Comparison of ENCODE assay signal across 8 cellular contexts in genomic region chr16:15093940-15094827, GRCh38.
DNase-seq lines count a peak whose midpoint lies in the region; TF ChIP-seq lines count a peak whose summit lies in the region.
"Not testable (repeated sequence)": the region's sequence is repeated elsewhere in the genome, so short reads cannot be mapped to it uniquely, and the experiment has no call there.

A gene with protein sequence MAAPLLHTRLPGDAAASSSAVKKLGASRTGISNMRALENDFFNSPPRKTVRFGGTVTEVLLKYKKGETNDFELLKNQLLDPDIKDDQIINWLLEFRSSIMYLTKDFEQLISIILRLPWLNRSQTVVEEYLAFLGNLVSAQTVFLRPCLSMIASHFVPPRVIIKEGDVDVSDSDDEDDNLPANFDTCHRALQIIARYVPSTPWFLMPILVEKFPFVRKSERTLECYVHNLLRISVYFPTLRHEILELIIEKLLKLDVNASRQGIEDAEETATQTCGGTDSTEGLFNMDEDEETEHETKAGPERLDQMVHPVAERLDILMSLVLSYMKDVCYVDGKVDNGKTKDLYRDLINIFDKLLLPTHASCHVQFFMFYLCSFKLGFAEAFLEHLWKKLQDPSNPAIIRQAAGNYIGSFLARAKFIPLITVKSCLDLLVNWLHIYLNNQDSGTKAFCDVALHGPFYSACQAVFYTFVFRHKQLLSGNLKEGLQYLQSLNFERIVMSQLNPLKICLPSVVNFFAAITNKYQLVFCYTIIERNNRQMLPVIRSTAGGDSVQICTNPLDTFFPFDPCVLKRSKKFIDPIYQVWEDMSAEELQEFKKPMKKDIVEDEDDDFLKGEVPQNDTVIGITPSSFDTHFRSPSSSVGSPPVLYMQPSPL (minus strand): TSS chr16:15094272. CDS start chr16:15094233, 39 bp downstream.

- DNase-seq in CMK (ENCODE audit: low read depth) (peak; percentile 83), GM20000 (ENCODE audit: low spot score) (peak; percentile 80), HS-5 (ENCODE audit: low read depth) (peak; percentile 74), medulla oblongata (ENCODE audit: extremely low spot score) (peak; percentile 92)
- DNase-seq in NK-92 treated with Interleukin-12 subunit alpha and Interleukin-12 subunit beta, amount 100 ng/mL, for 24 hours (lab: John Stamatoyannopoulos, UW), result peak; percentile 71
- DNase-seq in activated CD8-positive, alpha-beta memory T cell treated with anti-CD3 and anti-CD28 coated beads for 24 hours, result peak; percentile 93
- peak; percentile 71 for DNase-seq in effector CD8-positive, alpha-beta T cell (lab: John Stamatoyannopoulos, UW)
- DNase-seq in stimulated activated CD4-positive, alpha-beta T cell treated with anti-CD3 and anti-CD28 coated beads, TNF-alpha, amount 100 ng/mL, for 48 hours (ENCODE audit: low read depth in 3 of 3), result peak; percentile 69 to 83 (median 80)

- TF ChIP-seq CTCF in GM20000 (IDR thresholded peaks at IDR 0.05; ENCODE audit: extremely low read depth, missing control alignments), result not testable (repeated sequence)

Comparison
In these comparisons a context has a peak if more than half of its experiments do, and no peak if none do; other contexts are left out.
1. Peak in every context shown above with its lines: DNase-seq.